In the genomic region with DNA sequence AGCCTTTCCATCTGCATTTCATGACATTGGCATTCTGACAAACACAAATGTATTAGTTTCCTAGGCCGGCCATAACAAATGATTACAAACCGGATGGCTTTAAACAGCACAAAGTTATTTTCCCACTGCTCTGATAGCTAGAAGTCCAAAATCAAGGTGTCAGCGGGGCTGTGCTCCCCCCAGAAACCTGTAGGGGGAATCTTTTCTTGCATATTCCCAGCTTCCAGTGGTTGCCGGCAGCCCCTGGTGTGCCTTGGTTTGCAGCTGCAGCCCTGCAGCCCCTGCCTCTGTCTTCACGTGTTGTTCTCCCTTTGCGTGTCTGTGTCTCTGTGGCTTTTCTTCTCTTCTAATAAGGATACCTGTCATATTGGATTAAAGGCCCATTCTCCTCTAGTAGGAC, we compare ENCODE assay signal across 8 cellular contexts.
DNase-seq lines count a peak whose midpoint lies in the region; ATAC-seq and TF ChIP-seq lines count a peak whose summit lies in the region.
"Had no signal": no experiment of that assay in that cellular context is flagged by ENCODE, and none has a peak within 500 bp of the region (broad histone marks: within the 10 kb centered on the region; RNA-seq: fewer than 3 reads in every experiment).

No MANE protein-coding gene starts in this region.

- H2BK5ac ChIP-seq in mesendoderm (ENCODE audit: low read length) = no peak overlapping the region

- H3K23ac ChIP-seq in mesendoderm (ENCODE audit: low read length) = no peak overlapping the region

- no peaks in the 10 kb centered on the region for H3K79me1 ChIP-seq in mesendoderm (ENCODE audit: low read length)

- H3K36me3 ChIP-seq in Karpas-422 (ENCODE audit: insufficient read depth, low read length) = no peaks in the 10 kb centered on the region
- H3K36me3 ChIP-seq in brain microvascular endothelial cell (replicated peaks) = no peaks in the 10 kb centered on the region
- no peaks in the 10 kb centered on the region for H3K36me3 ChIP-seq in mesendoderm (ENCODE audit: control insufficient read depth, insufficient read depth, low read length)

- H2AFZ ChIP-seq in Karpas-422 (ENCODE audit: low read length) = peak overlapping the region; percentile 80

- peak overlapping the region; percentile 25; the same call in 1 of the 2 replicates for H3K9ac ChIP-seq in Karpas-422 (ENCODE audit: low read length)
- H3K9ac ChIP-seq in mesendoderm (ENCODE audit: low read length) = no peak overlapping the region

- H2BK120ac ChIP-seq in mesendoderm (ENCODE audit: low read depth, low read length) = no peak overlapping the region

- H4K5ac ChIP-seq in mesendoderm (ENCODE audit: low read length) = no peak overlapping the region

- DNase-seq in G401 (ENCODE audit: low spot score) (peak; percentile 15), Karpas-422 (peak; percentile 78), brain microvascular endothelial cell (peak; percentile 23), mesendoderm (peak; percentile 74), NCI-H2196 (lab: John Stamatoyannopoulos, UW; ENCODE audit: unreplicated experiment) (no peak), NCI-H187 (lab: John Stamatoyannopoulos, UW) (no peak)
- DNase-seq: NCI-H1436 treated with DMSO at 0.1 percent for 48 hours had no signal

- H3K27me3 ChIP-seq in Karpas-422 (ENCODE audit: low read length) = no peaks in the 10 kb centered on the region
- H3K27me3 ChIP-seq in brain microvascular endothelial cell (replicated peaks) = no peaks in the 10 kb centered on the region
- no peaks in the 10 kb centered on the region for H3K27me3 ChIP-seq in mesendoderm (ENCODE audit: insufficient read depth, low read length, poor library complexity)

- no peak overlapping the region for H3K4me3 ChIP-seq in Karpas-422 (ENCODE audit: low read length)
- H3K4me3 ChIP-seq in brain microvascular endothelial cell (ENCODE audit: low read depth, low read length) = no peak overlapping the region
- H3K4me3 ChIP-seq in mesendoderm (ENCODE audit: low read length) = no peak overlapping the region

- TF ChIP-seq CTCF in brain microvascular endothelial cell (IDR thresholded peaks at IDR 0.05; ENCODE audit: low read depth, low read length, missing control alignments) = peak; percentile 77

- no peaks in the 10 kb centered on the region for H3K79me2 ChIP-seq in Karpas-422 (ENCODE audit: low read length)
- H3K79me2 ChIP-seq in mesendoderm (ENCODE audit: control insufficient read depth, insufficient read depth, low read length) = no peaks in the 10 kb centered on the region

- H2BK15ac ChIP-seq in mesendoderm (replicated peaks; ENCODE audit: low read depth) = no peak overlapping the region

- H4K20me1 ChIP-seq in Karpas-422 (ENCODE audit: insufficient read depth, low read depth, low read length) = no peaks in the 10 kb centered on the region

- H4K8ac ChIP-seq in mesendoderm (ENCODE audit: low read depth, low read length) = no peak overlapping the region

- H3K4me1 ChIP-seq in Karpas-422 (ENCODE audit: low read length) (peaks cover 51% of the 10 kb centered on the region), mesendoderm (ENCODE audit: control insufficient read depth, low read depth, low read length) (no peaks in the 10 kb centered on the region)

- no peaks in the 10 kb centered on the region for H3K9me3 ChIP-seq in Karpas-422 (ENCODE audit: low read length)

- no peak overlapping the region for H3K18ac ChIP-seq in mesendoderm (ENCODE audit: low read length)

- in situ Hi-C loops in G401 (cut with HindIII; ENCODE audit: low sequenced_read_pairs) (no loop called here), brain microvascular endothelial cell (cut with HindIII; ENCODE audit: low pct_ligation_motif_present, low sequenced_read_pairs) (loop anchor here (25.0 kb wide), 1 partner anchor 93 kb away; no protein-coding TSS in a partner anchor)

- H3K4me2 ChIP-seq in Karpas-422 (ENCODE audit: low read depth, low read length, poor library complexity, severe bottlenecking) (peak overlapping the region; percentile 18), mesendoderm (ENCODE audit: low read length) (no peak overlapping the region)

- H3K4ac ChIP-seq in mesendoderm (ENCODE audit: low read depth, low read length) = no peak overlapping the region

- H3K27ac ChIP-seq in Karpas-422 (ENCODE audit: low read length) = peak overlapping the region; percentile 50; the same call in 1 of the 2 replicates
- no peak overlapping the region for H3K27ac ChIP-seq in brain microvascular endothelial cell
- H3K27ac ChIP-seq in mesendoderm (ENCODE audit: low read depth, low read length) = no peak overlapping the region

- no peaks in the 10 kb centered on the region for H3K9me2 ChIP-seq in Karpas-422 (replicated peaks; ENCODE audit: insufficient read depth, low read length)

- WGBS in mesendoderm (ENCODE audit: extremely low coverage, insufficient coverage, low lambda C conversion rate) = no CpG with 5 or more reads among the region's 6 CpGs

- no peak overlapping the region for H3K56ac ChIP-seq in mesendoderm (ENCODE audit: low read length)

- no peak for ATAC-seq in GM19397 (IDR thresholded peaks at IDR 0.05; ENCODE audit: unreplicated experiment)

- no peak overlapping the region for H2AK5ac ChIP-seq in mesendoderm (ENCODE audit: low read length)

Comparison
In these comparisons a context has a peak if more than half of its experiments do, and no peak if none do; other contexts are left out.
1. DNase-seq: peak in G401 (single experiment), Karpas-422 (single experiment), brain microvascular endothelial cell (single experiment) and mesendoderm (single experiment); none in NCI-H2196 (single experiment) and NCI-H187 (0 of 2).